Comparison of ENCODE assay signal across 17 cellular contexts in genomic region chr12:79255326-79255725, GRCh38.
"Had no signal": no experiment of that assay in that cellular context is flagged by ENCODE, and none has a peak within 500 bp of the region (broad histone marks: within the 10 kb centered on the region; RNA-seq: fewer than 3 reads in every experiment).

No MANE protein-coding gene starts in this region.

- H3K4me1 ChIP-seq: pancreas, sigmoid colon had no signal

- H3K36me3 Mint-ChIP-seq: activated naive CD8-positive, alpha-beta T cell; naive thymus-derived CD8-positive, alpha-beta T cell; stimulated activated effector memory CD8-positive, alpha-beta T cell treated with anti-CD3 and anti-CD28 coated beads, Interleukin-12 subunit alpha, Interleukin-12 subunit beta, amount 100 ng/mL, for 72 hours had no signal

- H3K4me3 Mint-ChIP-seq: activated CD4-positive, alpha-beta T cell treated with anti-CD3 and anti-CD28 coated beads, Interleukin-2, amount 10 ng/mL, durations not matched to agents 24 days and 14 days; activated naive CD8-positive, alpha-beta T cell; dendritic cell treated with granulocyte-macrophage colony-stimulating factor and Interleukin-4, amounts not matched to agents 40 ng/mL and 50 ng/mL, for 4 days; naive thymus-derived CD8-positive, alpha-beta T cell; stimulated activated effector memory CD8-positive, alpha-beta T cell treated with anti-CD3 and anti-CD28 coated beads, Interleukin-12 subunit alpha, Interleukin-12 subunit beta, amount 100 ng/mL, for 72 hours had no signal

- H3K4me1 Mint-ChIP-seq: activated CD4-positive, alpha-beta T cell treated with anti-CD3 and anti-CD28 coated beads, Interleukin-2, amount 10 ng/mL, durations not matched to agents 24 days and 14 days; naive thymus-derived CD8-positive, alpha-beta T cell; stimulated activated effector memory CD8-positive, alpha-beta T cell treated with anti-CD3 and anti-CD28 coated beads, Interleukin-12 subunit alpha, Interleukin-12 subunit beta, amount 100 ng/mL, for 72 hours had no signal

- H3K4me3 ChIP-seq: pancreas, sigmoid colon had no signal

- H3K36me3 ChIP-seq: pancreas, sigmoid colon had no signal

- H3K9me3 Mint-ChIP-seq: activated CD4-positive, alpha-beta T cell treated with anti-CD3 and anti-CD28 coated beads, Interleukin-2, amount 10 ng/mL, durations not matched to agents 24 days and 14 days; dendritic cell treated with granulocyte-macrophage colony-stimulating factor and Interleukin-4, amounts not matched to agents 40 ng/mL and 50 ng/mL, for 4 days had no signal

- H3K27me3 Mint-ChIP-seq: activated CD4-positive, alpha-beta T cell treated with anti-CD3 and anti-CD28 coated beads, Interleukin-2, amount 10 ng/mL, durations not matched to agents 24 days and 14 days; activated naive CD8-positive, alpha-beta T cell; dendritic cell treated with granulocyte-macrophage colony-stimulating factor and Interleukin-4, amounts not matched to agents 40 ng/mL and 50 ng/mL, for 4 days; naive thymus-derived CD8-positive, alpha-beta T cell had no signal

- H3K9me3 ChIP-seq: pancreas, sigmoid colon had no signal

- H3K27ac Mint-ChIP-seq: activated CD4-positive, alpha-beta T cell treated with anti-CD3 and anti-CD28 coated beads, Interleukin-2, amount 10 ng/mL, durations not matched to agents 24 days and 14 days; activated naive CD8-positive, alpha-beta T cell; dendritic cell treated with granulocyte-macrophage colony-stimulating factor and Interleukin-4, amounts not matched to agents 40 ng/mL and 50 ng/mL, for 4 days; naive thymus-derived CD8-positive, alpha-beta T cell; stimulated activated effector memory CD8-positive, alpha-beta T cell treated with anti-CD3 and anti-CD28 coated beads, Interleukin-12 subunit alpha, Interleukin-12 subunit beta, amount 100 ng/mL, for 72 hours had no signal

- H3K27ac ChIP-seq: pancreas, sigmoid colon had no signal

- DNase-seq: activated CD4-positive, alpha-beta T cell treated with anti-CD3 and anti-CD28 coated beads, Interleukin-2, amount 10 ng/mL, durations not matched to agents 24 days and 14 days; activated CD4-positive, CD25-positive, alpha-beta regulatory T cell; activated CD8-positive, alpha-beta memory T cell treated with anti-CD3 and anti-CD28 coated beads, Interleukin-2, amount 50 U/mL, for 48 hours; activated gamma-delta T cell treated with Interleukin-2 at 50 U/mL for 16 hours; effector memory CD4-positive, alpha-beta T cell; hippocampal formation; kidney glomerular epithelial cell; left ventricle myocardium superior; mesenchymal stem cell; naive thymus-derived CD8-positive, alpha-beta T cell; pancreas; sigmoid colon; stimulated activated CD4-positive, alpha-beta T cell treated with anti-CD3 and anti-CD28 coated beads, Interleukin-12 subunit alpha, Interleukin-12 subunit beta, amount 100 ng/mL, for 4 hours; stimulated activated CD4-positive, alpha-beta T cell treated with anti-CD3 and anti-CD28 coated beads, Interleukin-2, amount 100 ng/mL, for 24 hours had no signal

- H3K27me3 ChIP-seq: pancreas, sigmoid colon had no signal
